In the genomic region with DNA sequence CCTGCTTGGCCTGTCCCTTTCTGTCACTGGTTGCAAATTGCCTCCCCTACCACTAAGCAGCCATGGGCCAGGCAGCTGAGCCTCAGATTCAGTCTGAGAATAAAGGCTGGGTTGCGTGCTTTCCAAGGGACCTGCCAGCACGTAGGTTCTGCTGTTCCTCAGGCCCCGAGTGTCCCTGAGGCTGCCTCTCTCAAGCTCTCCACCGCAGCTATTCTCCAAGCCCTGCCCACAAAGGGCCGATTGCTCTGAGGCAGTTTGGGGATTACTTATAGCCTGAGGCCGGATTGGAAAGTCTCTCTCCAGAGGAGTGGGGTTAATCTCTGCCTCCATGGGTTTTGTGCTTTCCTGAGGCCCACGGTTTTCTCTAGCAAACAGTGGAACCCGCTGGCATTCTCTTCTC, we compare ENCODE assay signal across 25 cellular contexts.
"Had no signal": no experiment of that assay in that cellular context is flagged by ENCODE, and none has a peak within 500 bp of the region (broad histone marks: within the 10 kb centered on the region; RNA-seq: fewer than 3 reads in every experiment).

No MANE protein-coding gene starts in this region.

- H3K9me3 ChIP-seq: SJSA1 had no signal

- H3K4me3 ChIP-seq: breast epithelium, SJSA1 had no signal

- ATAC-seq: activated CD8-positive, alpha-beta memory T cell treated with anti-CD3 and anti-CD28 coated beads, Interleukin-2, amount 10 ng/mL, durations not matched to agents 7 days and 5 days; Panc1 had no signal

- H3K27ac Mint-ChIP-seq: activated B cell treated with CpG ODN at 0.5 μM for 24 hours; activated CD8-positive, alpha-beta memory T cell treated with anti-CD3 and anti-CD28 coated beads, Interleukin-2, amount 10 ng/mL, durations not matched to agents 7 days and 5 days; activated naive CD4-positive, alpha-beta T cell treated with anti-CD3 and anti-CD28 coated beads, Interleukin-2, amount 50 U/mL, for 24 hours; activated T-cell treated with anti-CD3 and anti-CD28 coated beads, Interleukin-2, amount 50 U/mL, for 24 hours; activated T-helper 1 cell treated with anti-CD3 and anti-CD28 coated beads, Interleukin-12 subunit alpha, Interleukin-12 subunit beta, Interleukin-2, Interleukin-4 antibody, amounts not matched to agents 30 ng/mL and 10 ng/mL and 1 ng/mL, durations not matched to agents 14 hours and 24 hours and 36 hours; T-helper 1 cell treated with Interleukin-12 subunit alpha and Interleukin-12 subunit beta and Interleukin-4 antibody, amounts not matched to agents 30 μg/mL and 1 μg/mL, for 36 hours had no signal

- H3K27me3 Mint-ChIP-seq: activated B cell treated with CpG ODN at 0.5 μM for 24 hours; activated CD4-positive, alpha-beta T cell treated with anti-CD3 and anti-CD28 coated beads, Interleukin-2, amount 10 ng/mL, durations not matched to agents 24 days and 14 days; activated CD8-positive, alpha-beta memory T cell treated with anti-CD3 and anti-CD28 coated beads, Interleukin-2, amount 10 ng/mL, durations not matched to agents 7 days and 5 days; activated naive CD4-positive, alpha-beta T cell treated with anti-CD3 and anti-CD28 coated beads, Interleukin-2, amount 50 U/mL, for 24 hours had no signal

- H3K4me1 ChIP-seq: breast epithelium, SJSA1 had no signal

- H3K27ac ChIP-seq: breast epithelium, SJSA1 had no signal

- H3K4me3 Mint-ChIP-seq: activated B cell treated with CpG ODN at 0.5 μM for 24 hours; activated CD4-positive, alpha-beta T cell treated with anti-CD3 and anti-CD28 coated beads, Interleukin-2, amount 10 ng/mL, durations not matched to agents 24 days and 14 days; activated CD8-positive, alpha-beta memory T cell treated with anti-CD3 and anti-CD28 coated beads, Interleukin-2, amount 10 ng/mL, durations not matched to agents 7 days and 5 days; activated naive CD4-positive, alpha-beta T cell treated with anti-CD3 and anti-CD28 coated beads, Interleukin-2, amount 50 U/mL, for 24 hours; activated T-cell treated with anti-CD3 and anti-CD28 coated beads, Interleukin-2, amount 50 U/mL, for 24 hours; activated T-helper 1 cell treated with anti-CD3 and anti-CD28 coated beads, Interleukin-12 subunit alpha, Interleukin-12 subunit beta, Interleukin-2, Interleukin-4 antibody, amounts not matched to agents 30 ng/mL and 10 ng/mL and 1 ng/mL, durations not matched to agents 14 hours and 24 hours and 36 hours; T-helper 1 cell treated with Interleukin-12 subunit alpha and Interleukin-12 subunit beta and Interleukin-4 antibody, amounts not matched to agents 30 μg/mL and 1 μg/mL, for 36 hours had no signal

- H3K36me3 ChIP-seq: breast epithelium, SJSA1 had no signal

- DNase-seq: activated B cell treated with CpG ODN at 0.5 μM for 24 hours; activated CD4-positive, alpha-beta T cell treated with anti-CD3 and anti-CD28 coated beads for 1 hour; activated CD4-positive, alpha-beta T cell treated with anti-CD3 and anti-CD28 coated beads, Interleukin-2, amount 10 ng/mL, durations not matched to agents 24 days and 14 days; activated CD4-positive, alpha-beta T cell treated with anti-CD3 and anti-CD28 coated beads, Interleukin-2, amount 50 U/mL, for 48 hours; activated CD8-positive, alpha-beta memory T cell treated with anti-CD3 and anti-CD28 coated beads, Interleukin-2, amount 10 ng/mL, durations not matched to agents 7 days and 5 days; activated effector memory CD4-positive, alpha-beta T cell treated with Interleukin-2 at 50 U/mL for 16 hours; activated naive CD4-positive, alpha-beta T cell; activated T-cell treated with anti-CD3 and anti-CD28 coated beads, Interleukin-2, amount 50 U/mL, for 24 hours; aorta; caudate nucleus; MM.1S; NCI-H1105; NCI-H1436; NCI-H1694 treated with DMSO at 0.1 percent for 48 hours; NCI-H2029 treated with DMSO at 0.1 percent for 48 hours; OCI-M1; RPMI8226; SHP77; T-helper 9 cell had no signal

- H3K36me3 Mint-ChIP-seq: activated naive CD4-positive, alpha-beta T cell treated with anti-CD3 and anti-CD28 coated beads, Interleukin-2, amount 50 U/mL, for 24 hours had no signal

- H3K9me3 Mint-ChIP-seq: activated CD4-positive, alpha-beta T cell treated with anti-CD3 and anti-CD28 coated beads, Interleukin-2, amount 10 ng/mL, durations not matched to agents 24 days and 14 days; activated naive CD4-positive, alpha-beta T cell treated with anti-CD3 and anti-CD28 coated beads, Interleukin-2, amount 50 U/mL, for 24 hours had no signal

- H3K27me3 ChIP-seq: SJSA1 had no signal
